ENCODE assay signal across 8 cellular contexts in genomic region chr12:63276537-63277365, GRCh38.
DNase-seq lines count a peak whose midpoint lies in the region; ATAC-seq, FAIRE-seq and TF ChIP-seq lines count a peak whose summit lies in the region.

No MANE protein-coding gene starts in this region.

- WGBS in GM12878 (ENCODE audit: insufficient coverage, insufficient replicate concordance, low lambda C conversion rate, missing lambda C conversion rate), result 33% methylated on average over 4 of the region's 4 CpGs
- 37 to 41% methylated on average over 4 of the region's 4 CpGs for WGBS in upper lobe of left lung, 2 donors

- H3K79me2 ChIP-seq in GM12878 (ENCODE audit: control insufficient read depth, insufficient read depth, low read length), result no peaks in the 10 kb centered on the region

- no peak overlapping the region for H3K4me2 ChIP-seq in GM12878 (ENCODE audit: control insufficient read depth, insufficient read depth)

- no peaks in the 10 kb centered on the region for H3K27me3 ChIP-seq in GM12878 (replicated peaks in 1 of 2; ENCODE audit: control insufficient read depth in 2 of 2, insufficient read depth in 2 of 2, low read length in 1 of 2)
- H3K27me3 ChIP-seq in upper lobe of left lung, result no peaks in the 10 kb centered on the region
- no peaks in the 10 kb centered on the region for H3K27me3 ChIP-seq in CD4-positive, alpha-beta memory T cell (ENCODE audit: insufficient read depth, low read length)

- peak; percentile 54 for DNase-seq in DMS153 (lab: John Stamatoyannopoulos, UW)
- peak; percentile 49 for DNase-seq in NCI-H345 treated with DMSO at 0.1 percent for 48 hours (lab: John Stamatoyannopoulos, UW; ENCODE audit: unreplicated experiment)
- no peak for DNase-seq in GM12878 (ENCODE audit: low read depth, low spot score)
- DNase-seq in mucosa of gallbladder (ENCODE audit: low spot score), result peak; percentile 39
- no peak for DNase-seq in upper lobe of left lung
- no peak for DNase-seq in CD4-positive, alpha-beta memory T cell

- intact Hi-C loops in GM12878 (cut with micrococcal nuclease; ENCODE audit: unreplicated experiment), result loop anchor here (1.0 kb wide), 1 partner anchor 173 kb away; no protein-coding TSS in a partner anchor
- intact Hi-C loops in CD4-positive, alpha-beta memory T cell (cut with micrococcal nuclease), result no loop called here

- peaks cover 0 to 5% (median under 1%) of the 10 kb centered on the region in 8 donors for H3K9me3 Mint-ChIP-seq in CD4-positive, alpha-beta memory T cell

- no peak for TF ChIP-seq POLR2A in GM12878 (IDR thresholded peaks at IDR 0.05; ENCODE audit: low read depth, low read length)
- no peak for TF ChIP-seq POLR2A in upper lobe of left lung (IDR thresholded peaks at IDR 0.05)

- FAIRE-seq in GM12878 (lab: Jason Lieb, UNC), result peak; percentile 57

- no peaks in the 10 kb centered on the region for H3K4me1 Mint-ChIP-seq in CD4-positive, alpha-beta memory T cell

- H3K4me3 ChIP-seq in GM12878 (no peak overlapping the region), upper lobe of left lung (no peak overlapping the region)
- no peak overlapping the region for H3K4me3 ChIP-seq in CD4-positive, alpha-beta memory T cell (ENCODE audit: low read length in 2 of 2)

- no TSS peak for BruUV-seq in GM12878 (replicated peaks; lab: Mats Ljungman, UMichigan)

- no peaks in the 10 kb centered on the region for H3K36me3 Mint-ChIP-seq in CD4-positive, alpha-beta memory T cell

- no peaks in the 10 kb centered on the region for H3K27me3 Mint-ChIP-seq in CD4-positive, alpha-beta memory T cell

- H3K4me1 ChIP-seq in GM12878 (ENCODE audit: control insufficient read depth, insufficient read depth, low read length), result no peaks in the 10 kb centered on the region
- H3K4me1 ChIP-seq in upper lobe of left lung, result no peaks in the 10 kb centered on the region
- no peaks in the 10 kb centered on the region for H3K4me1 ChIP-seq in CD4-positive, alpha-beta memory T cell (ENCODE audit: insufficient read depth, low read length)

- H3K9me3 ChIP-seq in GM12878 (replicated peaks; ENCODE audit: control insufficient read depth, insufficient read depth, low read length), result no peaks in the 10 kb centered on the region
- H3K9me3 ChIP-seq in upper lobe of left lung, result no peaks in the 10 kb centered on the region
- no peaks in the 10 kb centered on the region for H3K9me3 ChIP-seq in CD4-positive, alpha-beta memory T cell (ENCODE audit: control insufficient read depth in 1 of 2, low read length in 2 of 2)

- H3K4me3 Mint-ChIP-seq in CD4-positive, alpha-beta memory T cell, result no peak overlapping the region

- H2AFZ ChIP-seq in GM12878 (ENCODE audit: control insufficient read depth, low read depth, low read length), result no peak overlapping the region

- CTCF ChIA-PET in GM12878 (lab: Yijun Ruan, JAX), result interaction anchor here (0.6 to 0.8 kb wide), 5 partner anchors 9 to 122 kb away, joined by 3 read pairs; no protein-coding TSS in a partner anchor
- CTCF ChIA-PET in CD4-positive, alpha-beta memory T cell (lab: Charles Lee; ENCODE audit: partially characterized antibody), result no interaction called here

- no peaks in the 10 kb centered on the region for H3K36me3 ChIP-seq in GM12878 (ENCODE audit: control insufficient read depth in 2 of 2, insufficient read depth in 2 of 2, low read length in 1 of 2)
- H3K36me3 ChIP-seq in upper lobe of left lung, result no peaks in the 10 kb centered on the region
- no peaks in the 10 kb centered on the region for H3K36me3 ChIP-seq in CD4-positive, alpha-beta memory T cell (ENCODE audit: insufficient read depth, low read length)

- H4K20me1 ChIP-seq in GM12878 (ENCODE audit: control insufficient read depth, insufficient read depth), result no peaks in the 10 kb centered on the region

- SMC1A ChIA-PET in GM12878 (lab: Charles Lee; ENCODE audit: uncharacterized antibody, unreplicated experiment), result interaction anchor here (0.7 kb wide), 1 partner anchor 125 kb away, joined by 3 read pairs; no protein-coding TSS in a partner anchor

- TF ChIP-seq RAD21 in GM12878 (IDR thresholded peaks at IDR 0.05; ENCODE audit: insufficient read depth, low read depth, low read length), result peak; percentile 40

- in situ Hi-C loops in GM12878 (cut with MboI), result no loop called here

- TF ChIP-seq EP300 in GM12878 (IDR thresholded peaks at IDR 0.05; ENCODE audit: borderline replicate concordance in 1 of 2, control insufficient read depth in 1 of 2, low read depth in 2 of 2, low read length in 2 of 2) (no peak), upper lobe of left lung (IDR thresholded peaks at IDR 0.05) (no peak)

- no peak overlapping the region for H3K9ac ChIP-seq in GM12878 (ENCODE audit: control insufficient read depth, insufficient read depth, low read length)

- RAD21 ChIA-PET in GM12878 (lab: Charles Lee; ENCODE audit: unreplicated experiment), result no interaction called here

- peak; percentile 84 for ATAC-seq in GM18907 (IDR thresholded peaks at IDR 0.05; ENCODE audit: unreplicated experiment)
- peak; percentile 80 for ATAC-seq in HG03139 (IDR thresholded peaks at IDR 0.05; ENCODE audit: unreplicated experiment)
- peak; percentile 88 for ATAC-seq in GM12878
- ATAC-seq in upper lobe of left lung (ENCODE audit: low FRiP score in 2 of 2), result no peak

- TF ChIP-seq CTCF in GM12878 (IDR thresholded peaks at IDR 0.05 in 2 of 3, conservative IDR thresholded peaks at IDR 0.05 in 1 of 3; ENCODE audit: control insufficient read depth in 2 of 3, extremely low read depth in 1 of 3, insufficient read depth in 1 of 3, low read depth in 3 of 3, low read length in 3 of 3) (peak; percentile 22 to 61 (median 56)), upper lobe of left lung (IDR thresholded peaks at IDR 0.05) (peak in 3 of 6 experiments; percentile 10 to 46 (median 38))

- POLR2A ChIA-PET in GM12878 (lab: Charles Lee), result no interaction called here
- POLR2A ChIA-PET in CD4-positive, alpha-beta memory T cell (lab: Charles Lee; ENCODE audit: partially characterized antibody), result no interaction called here

- H3K27ac Mint-ChIP-seq in CD4-positive, alpha-beta memory T cell, result no peak overlapping the region

- H3K27ac ChIP-seq in GM12878 (ENCODE audit: control insufficient read depth, insufficient read depth), result no peak overlapping the region
- H3K27ac ChIP-seq in upper lobe of left lung, result no peak overlapping the region
- H3K27ac ChIP-seq in CD4-positive, alpha-beta memory T cell (ENCODE audit: low read depth, low read length), result no peak overlapping the region

TF ChIP-seq in GM12878, 131 proteins besides CTCF, POLR2A, EP300 and RAD21:
- TF ChIP-seq RUNX3 (IDR thresholded peaks at IDR 0.05; ENCODE audit: low read length) (no peak), USF1 (IDR thresholded peaks at IDR 0.05; ENCODE audit: borderline replicate concordance, extremely low read length, insufficient read depth, low read depth, low read length) (no peak), BCL11A (IDR thresholded peaks at IDR 0.05; ENCODE audit: low read depth, low read length) (no peak), TCF12 (IDR thresholded peaks at IDR 0.05; ENCODE audit: low read depth, low read length) (no peak), MTA2 (IDR thresholded peaks at IDR 0.05; ENCODE audit: low read depth) (no peak), DPF2 (IDR thresholded peaks at IDR 0.05) (no peak)
TF ChIP-seq in GM12878: peak in this region for 0.

Comparison
In these comparisons a context has a peak if more than half of its experiments do, and no peak if none do; other contexts are left out.
1. DNase-seq: peak in DMS153 (single experiment), NCI-H345 treated with DMSO at 0.1 percent for 48 hours (single experiment) and mucosa of gallbladder (single experiment); none in GM12878 (single experiment), upper lobe of left lung (0 of 2) and CD4-positive, alpha-beta memory T cell (0 of 5).
2. ATAC-seq: peak in GM18907 (single experiment), HG03139 (single experiment) and GM12878 (single experiment); none in upper lobe of left lung (0 of 2).